ENCODE assay signal across 8 cellular contexts in genomic region chr5:169583424-169584215, GRCh38.
DNase-seq lines count a peak whose midpoint lies in the region; ATAC-seq and TF ChIP-seq lines count a peak whose summit lies in the region.

Gene SPDL1, plus strand, starts transcription at chr5:169583773. Its CDS starts 4,644 bp downstream, at chr5:169588417.

- ATAC-seq in GM19035 (IDR thresholded peaks at IDR 0.05; ENCODE audit: unreplicated experiment) (peak; percentile 92), HG03354 (IDR thresholded peaks at IDR 0.05; ENCODE audit: poor library complexity, severe bottlenecking, unreplicated experiment) (peak; percentile 91)
- ATAC-seq in activated CD4-positive, CD25-positive, alpha-beta regulatory T cell treated with anti-CD3 and anti-CD28 coated beads, Interleukin-2, amount 50 U/mL, for 24 hours = peak; percentile 88

- DNase-seq in AG09319 (ENCODE audit: extremely low read depth, low read depth) (peak; percentile 93), NCI-H446 treated with DMSO at 0.1 percent for 48 hours (lab: John Stamatoyannopoulos, UW) (peak; percentile 81), cerebellar nuclear complex (lab: John Stamatoyannopoulos, UW) (peak; percentile 56 to 79), islet precursor cell (peak; percentile 98)
- DNase-seq in stimulated activated CD4-positive, alpha-beta T cell treated with anti-CD3 and anti-CD28 coated beads, Interleukin-12 subunit alpha, Interleukin-12 subunit beta, amount 100 ng/mL, for 48 hours (ENCODE audit: low read depth in 2 of 3, low spot score in 1 of 3) = peak; percentile 90 to 94 (median 91)

- TF ChIP-seq CTCF in AG09319 (IDR thresholded peaks at IDR 0.05; ENCODE audit: low read depth, low read length) = no peak

Comparison
In these comparisons a context has a peak if more than half of its experiments do, and no peak if none do; other contexts are left out.
1. Peak in every context shown above with its lines: DNase-seq and ATAC-seq.